ENCODE assay signal across 17 cellular contexts in the genomic region with DNA sequence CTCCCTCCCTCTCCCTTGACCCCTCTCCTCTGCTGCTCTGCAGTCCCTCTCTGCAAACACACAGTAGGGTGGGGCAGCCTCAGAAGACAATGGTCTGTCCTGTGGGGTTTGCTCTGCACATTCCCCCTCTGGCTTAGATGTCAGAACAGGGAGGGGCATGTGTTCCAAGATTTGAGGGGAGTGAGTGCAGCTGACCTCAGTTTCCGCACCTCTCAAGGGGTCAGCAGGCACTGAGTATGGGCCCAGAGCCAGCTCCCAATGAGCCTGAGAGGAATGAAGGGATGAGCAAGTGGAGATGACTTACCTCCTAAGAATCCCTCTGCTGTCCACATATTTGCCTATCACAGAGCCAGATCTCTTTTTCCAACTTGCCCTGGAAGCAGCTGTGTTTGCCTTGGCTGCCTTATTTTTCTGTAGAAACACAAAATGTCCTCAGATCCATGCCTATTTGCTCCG.
DNase-seq lines count a peak whose midpoint lies in the region; ATAC-seq and TF ChIP-seq lines count a peak whose summit lies in the region.
"Had no signal": no experiment of that assay in that cellular context is flagged by ENCODE, and none has a peak within 500 bp of the region (broad histone marks: within the 10 kb centered on the region; RNA-seq: fewer than 3 reads in every experiment).

No MANE protein-coding gene starts in this region.

- H3K4me1 Mint-ChIP-seq in mesothelial cell of epicardium, result no peaks in the 10 kb centered on the region
- no peaks in the 10 kb centered on the region for H3K4me1 Mint-ChIP-seq in effector memory CD8-positive, alpha-beta T cell (ENCODE audit: low read depth in 2 of 2)

- DNase-seq in BJ (ENCODE audit: low read depth), result peak; percentile 32
- peak; percentile 31 for DNase-seq in MG63
- peak; percentile 86 for DNase-seq in choroid plexus epithelial cell (ENCODE audit: low read depth)
- DNase-seq in myocyte (ENCODE audit: low read depth), result peak; percentile 75
- DNase-seq in mesothelial cell of epicardium (ENCODE audit: low spot score in 2 of 2, unreplicated experiment in 2 of 2), result no peak
- DNase-seq in activated naive CD4-positive, alpha-beta T cell treated with anti-CD3 and anti-CD28 coated beads, Interleukin-2, amount 50 U/mL, for 16 hours, result no peak
- DNase-seq in NOMO-1 treated with dmso at 0.1 percent for 144 hours (lab: John Stamatoyannopoulos, UW; ENCODE audit: unreplicated experiment), result no peak
- DNase-seq in effector memory CD8-positive, alpha-beta T cell, result no peak
- DNase-seq: activated CD4-positive, alpha-beta T cell treated with anti-CD3 and anti-CD28 coated beads, Interleukin-2, amount 50 U/mL, for 48 hours; CD8-positive, alpha-beta T cell; hippocampal formation; mucosa of descending colon; NCI-H524 treated with DMSO at 0.1 percent for 48 hours; right lobe of liver; SW 1271 had no signal

- no peak for ATAC-seq in effector memory CD8-positive, alpha-beta T cell (replicated peaks)
- ATAC-seq: CD8-positive, alpha-beta T cell; GM12878; mucosa of descending colon; right lobe of liver had no signal

- H3K27me3 ChIP-seq in BJ (ENCODE audit: control insufficient read depth, insufficient read depth, low read length) (no peaks in the 10 kb centered on the region), MG63 (no peaks in the 10 kb centered on the region)
- H3K27me3 ChIP-seq: right lobe of liver had no signal

- H3K4me3 ChIP-seq in BJ (ENCODE audit: low read depth, low read length) (no peak overlapping the region), MG63 (no peak overlapping the region), choroid plexus epithelial cell (ENCODE audit: low read depth, low read length) (no peak overlapping the region)
- H3K4me3 ChIP-seq: GM12878, mucosa of descending colon, right lobe of liver had no signal

- no peaks in the 10 kb centered on the region for H3K9me3 Mint-ChIP-seq in mesothelial cell of epicardium
- no peaks in the 10 kb centered on the region for H3K9me3 Mint-ChIP-seq in effector memory CD8-positive, alpha-beta T cell
- H3K9me3 Mint-ChIP-seq: CD8-positive, alpha-beta T cell; dendritic cell treated with granulocyte-macrophage colony-stimulating factor and Interleukin-4, amounts not matched to agents 40 ng/mL and 50 ng/mL, for 4 days had no signal

- no peak overlapping the region for H3K27ac Mint-ChIP-seq in mesothelial cell of epicardium
- H3K27ac Mint-ChIP-seq in effector memory CD8-positive, alpha-beta T cell, result no peak overlapping the region
- H3K27ac Mint-ChIP-seq: CD8-positive, alpha-beta T cell; dendritic cell treated with granulocyte-macrophage colony-stimulating factor and Interleukin-4, amounts not matched to agents 40 ng/mL and 50 ng/mL, for 4 days had no signal

- POLR2A ChIA-PET in BJ (lab: Charles Lee), result interaction anchor here (0.6 to 0.7 kb wide), 2 partner anchors 108 to 832 kb away, joined by 5 to 6 read pairs; no protein-coding TSS in a partner anchor

- no peaks in the 10 kb centered on the region for H3K36me3 ChIP-seq in BJ (ENCODE audit: control insufficient read depth, insufficient read depth, low read length)
- no peaks in the 10 kb centered on the region for H3K36me3 ChIP-seq in MG63
- H3K36me3 ChIP-seq: right lobe of liver had no signal

- CTCF ChIA-PET in BJ (lab: Yijun Ruan, JAX), result interaction anchor here (1.3 to 2.5 kb wide), 3 partner anchors 9 to 341 kb away, joined by 4 to 9 read pairs (median 4); no protein-coding TSS in a partner anchor

- H3K9me3 ChIP-seq in MG63, result no peaks in the 10 kb centered on the region
- H3K9me3 ChIP-seq: mucosa of descending colon, right lobe of liver had no signal

- H3K4me3 Mint-ChIP-seq in mesothelial cell of epicardium, result no peak overlapping the region
- H3K4me3 Mint-ChIP-seq in effector memory CD8-positive, alpha-beta T cell, result no peak overlapping the region
- H3K4me3 Mint-ChIP-seq: CD8-positive, alpha-beta T cell; dendritic cell treated with granulocyte-macrophage colony-stimulating factor and Interleukin-4, amounts not matched to agents 40 ng/mL and 50 ng/mL, for 4 days had no signal

- H3K36me3 Mint-ChIP-seq in mesothelial cell of epicardium, result no peaks in the 10 kb centered on the region
- H3K36me3 Mint-ChIP-seq in effector memory CD8-positive, alpha-beta T cell (ENCODE audit: insufficient read depth), result peaks cover 28% of the 10 kb centered on the region

- peaks cover 12% of the 10 kb centered on the region for H3K27me3 Mint-ChIP-seq in mesothelial cell of epicardium (ENCODE audit: low read depth)
- H3K27me3 Mint-ChIP-seq in effector memory CD8-positive, alpha-beta T cell, result no peaks in the 10 kb centered on the region
- H3K27me3 Mint-ChIP-seq: dendritic cell treated with granulocyte-macrophage colony-stimulating factor and Interleukin-4, amounts not matched to agents 40 ng/mL and 50 ng/mL, for 4 days had no signal

- TF ChIP-seq CTCF in BJ (IDR thresholded peaks at IDR 0.05; ENCODE audit: insufficient read depth, low read depth, low read length) (no peak), choroid plexus epithelial cell (conservative IDR thresholded peaks at IDR 0.05; ENCODE audit: low read depth, low read length) (no peak), mesothelial cell of epicardium (IDR thresholded peaks at IDR 0.05; ENCODE audit: unreplicated experiment) (no peak)

Comparison
In these comparisons a context has a peak if more than half of its experiments do, and no peak if none do; other contexts are left out.
1. DNase-seq: peak in BJ (single experiment), MG63 (single experiment), choroid plexus epithelial cell (single experiment) and myocyte (single experiment); none in mesothelial cell of epicardium (0 of 2), activated naive CD4-positive, alpha-beta T cell treated with anti-CD3 and anti-CD28 coated beads, Interleukin-2, amount 50 U/mL, for 16 hours (single experiment), NOMO-1 treated with dmso at 0.1 percent for 144 hours (single experiment) and effector memory CD8-positive, alpha-beta T cell (0 of 3).